Comparison of ENCODE assay signal across 12 cellular contexts in genomic region chr1:156836041-156836654, GRCh38. TPM values are rescaled to one million over a fixed set of nuclear protein-coding genes. Genes with fewer than 3 reads are reported as not detected.
DNase-seq lines count a peak whose midpoint lies in the region; ATAC-seq, FAIRE-seq and TF ChIP-seq lines count a peak whose summit lies in the region.
"Had no signal": no experiment of that assay in that cellular context is flagged by ENCODE, and none has a peak within 500 bp of the region (broad histone marks: within the 10 kb centered on the region; RNA-seq: fewer than 3 reads in every experiment).

No MANE protein-coding gene starts in this region.

- H3K4me2 ChIP-seq in K562 (ENCODE audit: insufficient read depth, low read length), result no peak overlapping the region
- H3K4me2 ChIP-seq: KMS-11 had no signal

- intact Hi-C loops in CD4-positive, alpha-beta T cell (cut with DNase I, micrococcal nuclease), result loop anchor here in 1 of 2 experiments (5.0 to 10.0 kb wide), 2 partner anchors 56 to 319 kb away; partner anchors contain the start of gene PEAR1
- intact Hi-C loops in K562 (cut with micrococcal nuclease) (no loop called here), vagina (cut with DNase I) (loop anchor here (5.0 kb wide), 1 partner anchor 49 kb away; no protein-coding TSS in a partner anchor), tibial artery (cut with DNase I; ENCODE audit: low total_unique reads) (no loop called here)

- no peak overlapping the region for H3K27ac Mint-ChIP-seq in CD4-positive, alpha-beta T cell
- H3K27ac Mint-ChIP-seq in endothelial cell (ENCODE audit: unreplicated experiment), result no peak overlapping the region

- ATAC-seq in CD4-positive, alpha-beta T cell (ENCODE audit: poor library complexity), result peak; percentile 36
- ATAC-seq in HG03460 (IDR thresholded peaks at IDR 0.05; ENCODE audit: unreplicated experiment) (peak; percentile 54), K562 (no peak), HG03520 (IDR thresholded peaks at IDR 0.05; ENCODE audit: unreplicated experiment) (no peak)

- no peak for DNase-seq in CD4-positive, alpha-beta T cell
- DNase-seq in GM19238 (ENCODE audit: insufficient read length, low spot score) (peak; percentile 36), K562 (ENCODE audit: extremely low read depth in 1 of 4, low spot score in 3 of 4) (no peak), vagina (ENCODE audit: extremely low spot score in 2 of 2) (no peak), tibial artery (no peak), endothelial cell (ENCODE audit: low spot score) (no peak)
- DNase-seq: left ventricle myocardium inferior had no signal

- no peak overlapping the region for H3K4me3 Mint-ChIP-seq in CD4-positive, alpha-beta T cell
- no peak overlapping the region for H3K4me3 Mint-ChIP-seq in endothelial cell (ENCODE audit: unreplicated experiment)
- H3K4me3 Mint-ChIP-seq: T-cell had no signal

- H3K36me3 Mint-ChIP-seq in CD4-positive, alpha-beta T cell (ENCODE audit: low read depth), result no peaks in the 10 kb centered on the region
- H3K36me3 Mint-ChIP-seq in endothelial cell (ENCODE audit: low read depth, unreplicated experiment), result no peaks in the 10 kb centered on the region
- H3K36me3 Mint-ChIP-seq: T-cell had no signal

- H3K4me1 Mint-ChIP-seq in CD4-positive, alpha-beta T cell (ENCODE audit: low read depth), result peaks cover 14% of the 10 kb centered on the region
- H3K4me1 Mint-ChIP-seq in endothelial cell (ENCODE audit: unreplicated experiment), result no peaks in the 10 kb centered on the region

- 7% methylated on average over 5 of the region's 5 CpGs for WGBS in K562 (ENCODE audit: insufficient coverage, low coverage, missing lambda C conversion rate)

- H3K36me3 ChIP-seq in K562 (ENCODE audit: control insufficient read depth, insufficient read depth, low read length) (no peaks in the 10 kb centered on the region), vagina (no peaks in the 10 kb centered on the region), tibial artery (no peaks in the 10 kb centered on the region)
- H3K36me3 ChIP-seq: left ventricle myocardium inferior had no signal

- no peaks in the 10 kb centered on the region for H4K20me1 ChIP-seq in K562 (replicated peaks; ENCODE audit: control insufficient read depth, insufficient read depth, low read length)

- no peak overlapping the region for H2AFZ ChIP-seq in K562 (ENCODE audit: low read depth, low read length)

- peaks cover 6 to 8% of the 10 kb centered on the region in 2 experiments; a peak in 4 of 5 replicates for H3K4me1 ChIP-seq in K562 (replicated peaks in 1 of 2; ENCODE audit: control insufficient read depth in 2 of 2, insufficient read depth in 2 of 2, low read length in 2 of 2)
- no peaks in the 10 kb centered on the region for H3K4me1 ChIP-seq in vagina
- no peaks in the 10 kb centered on the region for H3K4me1 ChIP-seq in tibial artery
- H3K4me1 ChIP-seq: left ventricle myocardium inferior had no signal

- H3K27me3 ChIP-seq in CD4-positive, alpha-beta T cell (ENCODE audit: control insufficient read depth, insufficient read depth, low read length), result peaks cover 4% of the 10 kb centered on the region
- peaks cover 17 to 22% of the 10 kb centered on the region in 2 experiments; a peak in 4 of 5 replicates for H3K27me3 ChIP-seq in K562 (ENCODE audit: control insufficient read depth in 2 of 2, insufficient read depth in 2 of 2, low read length in 2 of 2)
- H3K27me3 ChIP-seq in vagina, result no peaks in the 10 kb centered on the region
- peaks cover 0 to 75% of the 10 kb centered on the region in 2 donors for H3K27me3 ChIP-seq in tibial artery

- no peak for FAIRE-seq in K562 (lab: Jason Lieb, UNC)

- CTCF ChIA-PET in CD4-positive, alpha-beta T cell (lab: Charles Lee), result interaction anchor here (3.4 kb wide), 1 partner anchor 54 kb away, joined by 19 read pairs; no protein-coding TSS in a partner anchor
- CTCF ChIA-PET in K562 (lab: Yijun Ruan, JAX; ENCODE audit: low intra/inter-chr PET ratio), result interaction anchor here (0.6 to 1.3 kb wide), 3 partner anchors 24 to 117 kb away, joined by 3 to 4 read pairs (median 3); partner anchors contain the start of gene NTRK1

- no peak for TF ChIP-seq CTCF in CD4-positive, alpha-beta T cell (IDR thresholded peaks at IDR 0.05)
- no peak for TF ChIP-seq CTCF in K562 (IDR thresholded peaks at IDR 0.05 in 2 of 3, conservative IDR thresholded peaks at IDR 0.05 in 1 of 3; ENCODE audit: insufficient read depth in 2 of 3, low read depth in 1 of 3, low read length in 3 of 3)
- no peak for TF ChIP-seq CTCF in vagina (IDR thresholded peaks at IDR 0.05)
- TF ChIP-seq CTCF in tibial artery (IDR thresholded peaks at IDR 0.05), result no peak
- no peak for TF ChIP-seq CTCF in endothelial cell (IDR thresholded peaks at IDR 0.05; ENCODE audit: unreplicated experiment)

- H3K9me3 ChIP-seq in CD4-positive, alpha-beta T cell (ENCODE audit: control insufficient read depth, low read length), result no peaks in the 10 kb centered on the region
- H3K9me3 ChIP-seq in K562 (replicated peaks; ENCODE audit: control insufficient read depth, insufficient read depth, low read depth, low read length) (no peaks in the 10 kb centered on the region), vagina (no peaks in the 10 kb centered on the region), tibial artery (no peaks in the 10 kb centered on the region)
- H3K9me3 ChIP-seq: left ventricle myocardium inferior had no signal

- POLR2A ChIA-PET in CD4-positive, alpha-beta T cell (lab: Charles Lee), result no interaction called here
- POLR2A ChIA-PET in K562 (lab: Yijun Ruan, JAX), result interaction anchor here (0.6 to 0.8 kb wide), 3 partner anchors 17 to 26 kb away, joined by 3 read pairs; no protein-coding TSS in a partner anchor

- no peaks in the 10 kb centered on the region for H3K9me1 ChIP-seq in K562 (ENCODE audit: control insufficient read depth, insufficient read depth, low read length)

- no peak overlapping the region for H3K4me3 ChIP-seq in K562
- H3K4me3 ChIP-seq in vagina, result no peak overlapping the region
- no peak overlapping the region for H3K4me3 ChIP-seq in tibial artery
- H3K4me3 ChIP-seq: left ventricle myocardium inferior, skin epidermis had no signal

- no peak for TF ChIP-seq POLR2A in K562 (conservative IDR thresholded peaks at IDR 0.05)
- TF ChIP-seq POLR2A in vagina (IDR thresholded peaks at IDR 0.05), result peak in 1 of 2 donors; percentile 8

- no peaks in the 10 kb centered on the region for H3K79me2 ChIP-seq in K562 (ENCODE audit: control insufficient read depth, insufficient read depth, low read length)

- H3K27me3 Mint-ChIP-seq in CD4-positive, alpha-beta T cell, result peaks cover 42% of the 10 kb centered on the region
- peaks cover 4% of the 10 kb centered on the region for H3K27me3 Mint-ChIP-seq in endothelial cell (ENCODE audit: unreplicated experiment)

- H3K27ac ChIP-seq in CD4-positive, alpha-beta T cell (ENCODE audit: low read depth, low read length), result no peak overlapping the region
- H3K27ac ChIP-seq in K562 (ENCODE audit: extremely low read depth, low read depth, low read length) (no peak overlapping the region), vagina (no peak overlapping the region), tibial artery (no peak overlapping the region)
- H3K27ac ChIP-seq: KMS-11, left ventricle myocardium inferior had no signal

- TF ChIP-seq EP300 in K562 (IDR thresholded peaks at IDR 0.05; ENCODE audit: low read length), result no peak

- in situ Hi-C loops in K562 (cut with MboI), result no loop called here

- no TSS peak for BruUV-seq in K562 (replicated peaks; lab: Mats Ljungman, UMichigan)

- no peak for TF ChIP-seq RAD21 in K562 (CRISPR knock-in tag; conservative IDR thresholded peaks at IDR 0.05 in 1 of 2, IDR thresholded peaks at IDR 0.05 in 1 of 2)

- no peaks in the 10 kb centered on the region for H3K9me3 Mint-ChIP-seq in CD4-positive, alpha-beta T cell
- H3K9me3 Mint-ChIP-seq in endothelial cell (ENCODE audit: unreplicated experiment), result no peaks in the 10 kb centered on the region
- H3K9me3 Mint-ChIP-seq: T-cell had no signal

- no peak overlapping the region for H3K9ac ChIP-seq in K562 (ENCODE audit: insufficient read depth in 1 of 2, low read depth in 2 of 2, low read length in 2 of 2)
- H3K9ac ChIP-seq: KMS-11 had no signal

RNA-seq across cellular contexts. Expression of gene SH2D2A, which starts 19.5 kb away (rescaled TPM):
- 10 to 100 TPM; 51.6 to 51.8 TPM for total RNA-seq in CD4-positive, alpha-beta T cell
- total RNA-seq in K562 (2011; cell fraction: chromatin; rRNA removed; ENCODE audit: low replicate concordance), result 15.3 and 26.9 TPM in 2 replicates
- 16.2 and 18.2 TPM in 2 replicates for total RNA-seq in K562 (2011; cell fraction: nucleolus; rRNA removed)
- total RNA-seq in K562 (2011; cell fraction: nucleoplasm; rRNA removed), result 20.7 and 27.8 TPM in 2 replicates
- total RNA-seq in K562 (2014; rRNA removed), result 27.7 and 36.0 TPM in 2 replicates
- 4.8 and 6.9 TPM in 2 replicates for total RNA-seq in K562 (2014; rRNA removed; fragmentation: Illumina TruSeq; extraction: Trizol)
- 6.3 and 8.4 TPM in 2 replicates for total RNA-seq in K562 (2015; rRNA removed; fragmentation: Illumina TruSeq; extraction: Trizol)
- total RNA-seq in K562 (2021), result 33.6 TPM in 2 replicates
- 5.7 and 9.7 TPM in 2 replicates for polyA plus RNA-seq in K562 (2011; rRNA removed)
- polyA plus RNA-seq in K562 (2011; cell fraction: cytosol; rRNA removed), result 12.6 and 29.0 TPM in 2 replicates
- 10.6 and 25.9 TPM in 2 replicates for polyA plus RNA-seq in K562 (2011; cell fraction: nucleus; rRNA removed)
- polyA plus RNA-seq in K562 (2012), result 30.7 and 34.5 TPM in 2 replicates
- polyA plus RNA-seq in K562 (2014; fragmentation: Illumina TruSeq; extraction: Trizol), result 20.0 and 21.2 TPM in 2 replicates
- 1 to 10 TPM in 1 of 2 experiments, under 1 TPM in 1; 0.89 to 1.1 TPM for polyA plus RNA-seq in K562 (2014; fragmentation: Nextera tagmentation; extraction: Ambion mirVana)
- 20.8 and 21.4 TPM in 2 replicates for polyA plus RNA-seq in K562 (2014; rRNA removed)
- polyA minus RNA-seq in K562 (2011; rRNA and poly(A)+ RNA removed), result 2.2 and 4.8 TPM in 2 replicates
- 11.6 and 16.2 TPM in 2 replicates for polyA minus RNA-seq in K562 (2011; cell fraction: cytosol; rRNA and poly(A)+ RNA removed)
- polyA minus RNA-seq in K562 (2011; cell fraction: nucleus; rRNA and poly(A)+ RNA removed), result 10.4 and 13.3 TPM in 2 replicates
- total RNA-seq in vagina, result 4.9 TPM
- not detected for total RNA-seq in endothelial cell (ENCODE audit: unreplicated experiment)

RNA-seq across cellular contexts. Expression of gene INSRR, which starts 22.8 kb away (rescaled TPM):
- not detected for total RNA-seq in CD4-positive, alpha-beta T cell
- 0.14 and 1.6 TPM in 2 replicates for total RNA-seq in K562 (2011; cell fraction: chromatin; rRNA removed; ENCODE audit: low replicate concordance)
- 0.66 and 0.67 TPM in 2 replicates for total RNA-seq in K562 (2011; cell fraction: nucleolus; rRNA removed)
- 0.44 and 0.46 TPM in 2 replicates for total RNA-seq in K562 (2011; cell fraction: nucleoplasm; rRNA removed)
- total RNA-seq in K562 (2014; rRNA removed), result 0.08 TPM in 1 of 2 replicates, not detected in the other
- total RNA-seq in K562 (2014; rRNA removed; fragmentation: Illumina TruSeq; extraction: Trizol), result 0.04 TPM in 1 of 2 replicates, not detected in the other
- 0.04 and 0.07 TPM in 2 replicates for total RNA-seq in K562 (2015; rRNA removed; fragmentation: Illumina TruSeq; extraction: Trizol)
- total RNA-seq in K562 (2021), result 0.18 TPM in 2 replicates
- 0.06 and 0.07 TPM in 2 replicates for polyA plus RNA-seq in K562 (2011; rRNA removed)
- 0.04 and 0.16 TPM in 2 replicates for polyA plus RNA-seq in K562 (2011; cell fraction: cytosol; rRNA removed)
- 0.44 and 1.7 TPM in 2 replicates for polyA plus RNA-seq in K562 (2011; cell fraction: nucleus; rRNA removed)
- 0.25 and 0.83 TPM in 2 replicates for polyA plus RNA-seq in K562 (2012)
- polyA plus RNA-seq in K562 (2014; fragmentation: Illumina TruSeq; extraction: Trizol), result 0.03 and 0.06 TPM in 2 replicates
- not detected for polyA plus RNA-seq in K562 (2014; fragmentation: Nextera tagmentation; extraction: Ambion mirVana)
- polyA plus RNA-seq in K562 (2014; rRNA removed), result 0.07 and 0.12 TPM in 2 replicates
- 0.09 and 0.21 TPM in 2 replicates for polyA minus RNA-seq in K562 (2011; rRNA and poly(A)+ RNA removed)
- polyA minus RNA-seq in K562 (2011; cell fraction: cytosol; rRNA and poly(A)+ RNA removed), result not detected in 2 replicates
- polyA minus RNA-seq in K562 (2011; cell fraction: nucleus; rRNA and poly(A)+ RNA removed), result 0.33 and 0.81 TPM in 2 replicates
- total RNA-seq in vagina, result not detected
- total RNA-seq in endothelial cell (ENCODE audit: unreplicated experiment), result not detected

RNA-seq across cellular contexts. Expression of gene NTRK1, which starts 24.5 kb away (rescaled TPM):
- under 1 TPM; 0.42 to 0.52 TPM for total RNA-seq in CD4-positive, alpha-beta T cell
- 54.2 and 208 TPM in 2 replicates for total RNA-seq in K562 (2011; cell fraction: chromatin; rRNA removed; ENCODE audit: low replicate concordance)
- total RNA-seq in K562 (2011; cell fraction: nucleolus; rRNA removed), result 116 and 182 TPM in 2 replicates
- total RNA-seq in K562 (2011; cell fraction: nucleoplasm; rRNA removed), result 78.5 and 79.4 TPM in 2 replicates
- 22.4 and 23.1 TPM in 2 replicates for total RNA-seq in K562 (2014; rRNA removed)
- total RNA-seq in K562 (2014; rRNA removed; fragmentation: Illumina TruSeq; extraction: Trizol), result 3.3 and 4.8 TPM in 2 replicates
- 4.0 and 4.2 TPM in 2 replicates for total RNA-seq in K562 (2015; rRNA removed; fragmentation: Illumina TruSeq; extraction: Trizol)
- total RNA-seq in K562 (2021), result 28.0 and 30.0 TPM in 2 replicates
- polyA plus RNA-seq in K562 (2011; rRNA removed), result 18.2 and 21.5 TPM in 2 replicates
- 16.8 and 66.3 TPM in 2 replicates for polyA plus RNA-seq in K562 (2011; cell fraction: cytosol; rRNA removed)
- polyA plus RNA-seq in K562 (2011; cell fraction: nucleus; rRNA removed), result 93.6 and 258 TPM in 2 replicates
- polyA plus RNA-seq in K562 (2012), result 23.1 and 95.0 TPM in 2 replicates
- polyA plus RNA-seq in K562 (2014; fragmentation: Illumina TruSeq; extraction: Trizol), result 7.9 and 16.1 TPM in 2 replicates
- 1 to 10 TPM in 1 of 2 experiments, under 1 TPM in 1; 0.46 to 2.3 TPM for polyA plus RNA-seq in K562 (2014; fragmentation: Nextera tagmentation; extraction: Ambion mirVana)
- 23.3 and 26.2 TPM in 2 replicates for polyA plus RNA-seq in K562 (2014; rRNA removed)
- 5.4 and 15.6 TPM in 2 replicates for polyA minus RNA-seq in K562 (2011; rRNA and poly(A)+ RNA removed)
- 13.1 and 24.5 TPM in 2 replicates for polyA minus RNA-seq in K562 (2011; cell fraction: cytosol; rRNA and poly(A)+ RNA removed)
- polyA minus RNA-seq in K562 (2011; cell fraction: nucleus; rRNA and poly(A)+ RNA removed), result 19.4 and 42.9 TPM in 2 replicates
- 2.9 TPM for total RNA-seq in vagina
- total RNA-seq in endothelial cell (ENCODE audit: unreplicated experiment), result 0.23 TPM

RNA-seq across cellular contexts. Expression of gene PEAR1, which starts 57.4 kb away (rescaled TPM):
- total RNA-seq in CD4-positive, alpha-beta T cell, result under 1 TPM; 0.20 to 0.41 TPM
- total RNA-seq in K562 (2011; cell fraction: chromatin; rRNA removed; ENCODE audit: low replicate concordance), result 6.2 and 13.8 TPM in 2 replicates
- 11.7 and 12.5 TPM in 2 replicates for total RNA-seq in K562 (2011; cell fraction: nucleolus; rRNA removed)
- total RNA-seq in K562 (2011; cell fraction: nucleoplasm; rRNA removed), result 6.5 and 7.2 TPM in 2 replicates
- total RNA-seq in K562 (2014; rRNA removed), result 6.4 and 12.7 TPM in 2 replicates
- 2.5 and 2.6 TPM in 2 replicates for total RNA-seq in K562 (2014; rRNA removed; fragmentation: Illumina TruSeq; extraction: Trizol)
- total RNA-seq in K562 (2015; rRNA removed; fragmentation: Illumina TruSeq; extraction: Trizol), result 5.9 and 6.0 TPM in 2 replicates
- 5.2 and 6.1 TPM in 2 replicates for total RNA-seq in K562 (2021)
- polyA plus RNA-seq in K562 (2011; rRNA removed), result 13.9 and 16.6 TPM in 2 replicates
- polyA plus RNA-seq in K562 (2011; cell fraction: cytosol; rRNA removed), result 17.4 and 33.0 TPM in 2 replicates
- 30.0 and 34.3 TPM in 2 replicates for polyA plus RNA-seq in K562 (2011; cell fraction: nucleus; rRNA removed)
- polyA plus RNA-seq in K562 (2012), result 5.5 and 7.2 TPM in 2 replicates
- 6.8 and 9.8 TPM in 2 replicates for polyA plus RNA-seq in K562 (2014; fragmentation: Illumina TruSeq; extraction: Trizol)
- polyA plus RNA-seq in K562 (2014; fragmentation: Nextera tagmentation; extraction: Ambion mirVana), result 1 to 10 TPM in 1 of 2 experiments, under 1 TPM in 1; 0.87 to 1.1 TPM
- 7.0 and 9.1 TPM in 2 replicates for polyA plus RNA-seq in K562 (2014; rRNA removed)
- 6.3 and 7.1 TPM in 2 replicates for polyA minus RNA-seq in K562 (2011; rRNA and poly(A)+ RNA removed)
- 7.3 and 8.2 TPM in 2 replicates for polyA minus RNA-seq in K562 (2011; cell fraction: cytosol; rRNA and poly(A)+ RNA removed)
- polyA minus RNA-seq in K562 (2011; cell fraction: nucleus; rRNA and poly(A)+ RNA removed), result 6.3 and 12.1 TPM in 2 replicates
- 11.5 TPM for total RNA-seq in vagina
- total RNA-seq in endothelial cell (ENCODE audit: unreplicated experiment), result 50.7 TPM

Comparison
In these comparisons a context has a peak if more than half of its experiments do, and no peak if none do; other contexts are left out.
1. ATAC-seq: peak in CD4-positive, alpha-beta T cell (single experiment) and HG03460 (single experiment); none in K562 (single experiment) and HG03520 (single experiment).